In genomic region chr12:49187184-49187583, GRCh38 we compare ENCODE assay signal across 8 cellular contexts. TPM values are rescaled to one million over a fixed set of nuclear protein-coding genes. Genes with fewer than 3 reads are reported as not detected.
DNase-seq lines count a peak whose midpoint lies in the region; ATAC-seq and TF ChIP-seq lines count a peak whose summit lies in the region.

No MANE protein-coding gene starts in this region.

- no peaks in the 10 kb centered on the region for H3K27me3 Mint-ChIP-seq in activated naive CD8-positive, alpha-beta T cell treated with anti-CD3 and anti-CD28 coated beads, Interleukin-2, amount 10 ng/mL, durations not matched to agents 7 days and 5 days

- no peak for TF ChIP-seq CTCF in heart left ventricle (IDR thresholded peaks at IDR 0.05)

- DNase-seq in CD1c-positive myeloid dendritic cell (ENCODE audit: extremely low spot score) (peak; percentile 46), NCI-H1417 treated with DMSO at 0.1 percent for 48 hours (lab: John Stamatoyannopoulos, UW) (peak; percentile 45), heart left ventricle (peak in 4 of 5 donors; percentile 54 to 69 (median 64)), posterior vena cava (ENCODE audit: low spot score) (peak; percentile 85), iPS-NIHi11 (ENCODE audit: low spot score) (no peak), T-helper 9 cell (no peak)
- DNase-seq in activated naive CD8-positive, alpha-beta T cell treated with anti-CD3 and anti-CD28 coated beads, Interleukin-2, amount 10 ng/mL, durations not matched to agents 7 days and 5 days, result no peak

- H3K4me3 Mint-ChIP-seq in activated naive CD8-positive, alpha-beta T cell treated with anti-CD3 and anti-CD28 coated beads, Interleukin-2, amount 10 ng/mL, durations not matched to agents 7 days and 5 days, result peak overlapping the region; percentile 95

- no peak for TF ChIP-seq POLR2A in heart left ventricle (IDR thresholded peaks at IDR 0.05)

- no peak overlapping the region for H3K27ac Mint-ChIP-seq in activated naive CD8-positive, alpha-beta T cell treated with anti-CD3 and anti-CD28 coated beads, Interleukin-2, amount 10 ng/mL, durations not matched to agents 7 days and 5 days

- H3K27ac ChIP-seq in heart left ventricle, result peak overlapping the region in 11 of 12 donors; percentile 90 to 100 (median 99)

- no peak for ATAC-seq in activated naive CD8-positive, alpha-beta T cell treated with anti-CD3 and anti-CD28 coated beads, Interleukin-2, amount 10 ng/mL, durations not matched to agents 7 days and 5 days (ENCODE audit: low read depth)
- ATAC-seq in heart left ventricle (peak; percentile 34 to 59 (median 46)), GM18520 (IDR thresholded peaks at IDR 0.05; ENCODE audit: unreplicated experiment) (no peak)

- no peaks in the 10 kb centered on the region for H3K9me3 ChIP-seq in heart left ventricle

- WGBS in heart left ventricle, 4 donors, result 12 to 34% (median 14%) methylated on average over 5 of the region's 5 CpGs

- H3K4me1 ChIP-seq in heart left ventricle, result peaks cover 0 to 32% (median 17%) of the 10 kb centered on the region in 12 donors

- H3K36me3 Mint-ChIP-seq in activated naive CD8-positive, alpha-beta T cell treated with anti-CD3 and anti-CD28 coated beads, Interleukin-2, amount 10 ng/mL, durations not matched to agents 7 days and 5 days, result peaks cover 19% of the 10 kb centered on the region

- peaks cover 18% of the 10 kb centered on the region for H3K4me1 Mint-ChIP-seq in activated naive CD8-positive, alpha-beta T cell treated with anti-CD3 and anti-CD28 coated beads, Interleukin-2, amount 10 ng/mL, durations not matched to agents 7 days and 5 days

- intact Hi-C loops in heart left ventricle (cut with DNase I), result loop anchor here in 4 of 10 donors (2.0 to 5.0 kb wide), 4 partner anchors 45 to 125 kb away; partner anchors contain the start of genes TUBA1B (in 2 of the 4) and KMT2D (in 1 of the 4)
- intact Hi-C loops in posterior vena cava (cut with DNase I), result loop anchor here in 1 of 2 donors (10.0 kb wide), 1 partner anchor 52 kb away; the partner anchor contains the start of gene TUBA1B

- no peaks in the 10 kb centered on the region for H3K9me3 Mint-ChIP-seq in activated naive CD8-positive, alpha-beta T cell treated with anti-CD3 and anti-CD28 coated beads, Interleukin-2, amount 10 ng/mL, durations not matched to agents 7 days and 5 days

- POLR2A ChIA-PET in activated naive CD8-positive, alpha-beta T cell treated with anti-CD3 and anti-CD28 coated beads, Interleukin-2, amount 10 ng/mL, durations not matched to agents 7 days and 5 days (lab: Charles Lee), result interaction anchor here (3.3 to 4.3 kb wide), 2 partner anchors 56 to 78 kb away, joined by 28 to 176 read pairs; partner anchors contain the start of genes TUBA1B and TUBA1C

- H3K4me3 ChIP-seq in heart left ventricle, result peak overlapping the region in 11 of 12 donors; percentile 62 to 98 (median 88)

- peaks cover 0 to 36% (median 31%) of the 10 kb centered on the region in 9 donors for H3K36me3 ChIP-seq in heart left ventricle

- H3K27me3 ChIP-seq in heart left ventricle, result no peaks in the 10 kb centered on the region

RNA-seq across cellular contexts. Expression of gene TUBA1A, which starts 1.7 kb away (rescaled TPM):
- total RNA-seq in activated naive CD8-positive, alpha-beta T cell treated with anti-CD3 and anti-CD28 coated beads, Interleukin-2, amount 10 ng/mL, durations not matched to agents 7 days and 5 days, result 100 to 1,000 TPM in 1 of 2 experiments, 10 to 100 TPM in 1; 99.5 to 101 TPM
- total RNA-seq in heart left ventricle, result 100 to 1,000 TPM; 122 to 280 (median 184) TPM
- 100 to 1,000 TPM in 1 of 2 donors, 10 to 100 TPM in 1; 71.5 to 238 TPM for polyA plus RNA-seq in heart left ventricle
- total RNA-seq in posterior vena cava, result 100 to 1,000 TPM; 240 to 247 TPM

RNA-seq across cellular contexts. Expression of gene TUBA1B, which starts 56.0 kb away (rescaled TPM):
- total RNA-seq in activated naive CD8-positive, alpha-beta T cell treated with anti-CD3 and anti-CD28 coated beads, Interleukin-2, amount 10 ng/mL, durations not matched to agents 7 days and 5 days, result 1,000 to 10,000 TPM; 1,302 to 1,389 TPM
- total RNA-seq in heart left ventricle, result 100 to 1,000 TPM; 242 to 966 (median 464) TPM
- 1,000 to 10,000 TPM in 1 of 2 donors, 100 to 1,000 TPM in 1; 189 to 1,651 TPM for polyA plus RNA-seq in heart left ventricle
- total RNA-seq in posterior vena cava, result 100 to 1,000 TPM; 763 to 783 TPM

Comparison
In these comparisons a context has a peak if more than half of its experiments do, and no peak if none do; other contexts are left out.
1. DNase-seq: peak in CD1c-positive myeloid dendritic cell (single experiment), NCI-H1417 treated with DMSO at 0.1 percent for 48 hours (single experiment), heart left ventricle (4 of 5) and posterior vena cava (single experiment); none in activated naive CD8-positive, alpha-beta T cell treated with anti-CD3 and anti-CD28 coated beads, Interleukin-2, amount 10 ng/mL, durations not matched to agents 7 days and 5 days (single experiment), iPS-NIHi11 (single experiment) and T-helper 9 cell (single experiment).
2. ATAC-seq: peak in heart left ventricle (4 of 4); none in activated naive CD8-positive, alpha-beta T cell treated with anti-CD3 and anti-CD28 coated beads, Interleukin-2, amount 10 ng/mL, durations not matched to agents 7 days and 5 days (single experiment) and GM18520 (single experiment).